In genomic region chr15:99019558-99020540, GRCh38 we compare ENCODE assay signal across 13 cellular contexts. TPM values are rescaled to one million over a fixed set of nuclear protein-coding genes. Genes with fewer than 3 reads are reported as not detected.
DNase-seq lines count a peak whose midpoint lies in the region; TF ChIP-seq lines count a peak whose summit lies in the region.
"Had no signal": no experiment of that assay in that cellular context is flagged by ENCODE, and none has a peak within 500 bp of the region (broad histone marks: within the 10 kb centered on the region; RNA-seq: fewer than 3 reads in every experiment).

No MANE protein-coding gene starts in this region.

- no peaks in the 10 kb centered on the region for H3K27me3 ChIP-seq in SJSA1 (replicated peaks)

- H3K4me1 ChIP-seq in SJSA1 (replicated peaks), result peaks cover 34% of the 10 kb centered on the region

- H3K27ac ChIP-seq in SJSA1, result peak overlapping the region; percentile 44
- H3K27ac ChIP-seq: 22Rv1 had no signal

- H3K9me3 ChIP-seq in SJSA1 (replicated peaks), result no peaks in the 10 kb centered on the region
- H3K9me3 ChIP-seq: spleen had no signal

- H3K4me3 ChIP-seq in SJSA1 (no peak overlapping the region), fibroblast of mammary gland (ENCODE audit: control insufficient read depth, low read depth, low read length) (no peak overlapping the region)

- in situ Hi-C loops in GM13976 (cut with MboI; ENCODE audit: low sequenced_read_pairs, unreplicated experiment), result no loop called here

- TF ChIP-seq CTCF in fibroblast of mammary gland (conservative IDR thresholded peaks at IDR 0.05; ENCODE audit: control insufficient read depth, insufficient read depth, low read depth, low read length) (no peak), GM13976 (IDR thresholded peaks at IDR 0.05; ENCODE audit: borderline replicate concordance, control extremely low read depth, extremely low read depth, insufficient read depth, missing control alignments) (no peak)

- H3K36me3 ChIP-seq in SJSA1, result no peaks in the 10 kb centered on the region
- H3K36me3 ChIP-seq: spleen had no signal

- peak; percentile 7 for DNase-seq in DMS53 (lab: John Stamatoyannopoulos, UW)
- DNase-seq in DMS53 treated with DMSO at 0.1 percent for 48 hours (lab: John Stamatoyannopoulos, UW; ENCODE audit: unreplicated experiment), result no peak
- DNase-seq in SJSA1 (ENCODE audit: low read depth in 1 of 2, low spot score in 2 of 2), result peak in 1 of 2 experiments; percentile 32
- peak; percentile 88 for DNase-seq in fibroblast of mammary gland (ENCODE audit: low read depth)
- DNase-seq in putamen (ENCODE audit: low spot score), result peak; percentile 49
- no peak for DNase-seq in GM13976 (ENCODE audit: low spot score)
- DNase-seq in activated gamma-delta T cell treated with Interleukin-2 at 50 U/mL for 16 hours, result no peak
- no peak for DNase-seq in stimulated activated CD4-positive, alpha-beta T cell treated with anti-CD3 and anti-CD28 coated beads, Interleukin-4, amount 100 ng/mL, for 4 hours
- DNase-seq: activated effector memory CD4-positive, alpha-beta T cell treated with Interleukin-2 at 50 U/mL for 16 hours; Right ventricle myocardium superior; spleen; stimulated activated CD8-positive, alpha-beta memory T cell treated with anti-CD3 and anti-CD28 coated beads, Interleukin-4, amount 100 ng/mL, for 48 hours had no signal

RNA-seq across cellular contexts. Expression of gene PGPEP1L, which starts 12.3 kb away (rescaled TPM):
- not detected in 2 replicates for total RNA-seq in SJSA1 (2014; rRNA removed; shearing (Covaris generic))
- total RNA-seq: spleen had no signal

Comparison
In these comparisons a context has a peak if more than half of its experiments do, and no peak if none do; other contexts are left out.
1. DNase-seq: peak in DMS53 (single experiment), fibroblast of mammary gland (single experiment) and putamen (single experiment); none in DMS53 treated with DMSO at 0.1 percent for 48 hours (single experiment), GM13976 (single experiment), activated gamma-delta T cell treated with Interleukin-2 at 50 U/mL for 16 hours (single experiment) and stimulated activated CD4-positive, alpha-beta T cell treated with anti-CD3 and anti-CD28 coated beads, Interleukin-4, amount 100 ng/mL, for 4 hours (0 of 2).